In genomic region chr5:170747851-170748250, GRCh38 we compare ENCODE assay signal across 12 cellular contexts. TPM values are rescaled to one million over a fixed set of nuclear protein-coding genes. Genes with fewer than 3 reads are reported as not detected.
DNase-seq lines count a peak whose midpoint lies in the region; FAIRE-seq and TF ChIP-seq lines count a peak whose summit lies in the region.
"Had no signal": no experiment of that assay in that cellular context is flagged by ENCODE, and none has a peak within 500 bp of the region (broad histone marks: within the 10 kb centered on the region; RNA-seq: fewer than 3 reads in every experiment).

No MANE protein-coding gene starts in this region.

- no peaks in the 10 kb centered on the region for H3K9me3 Mint-ChIP-seq in neural crest cell

- H3K27me3 ChIP-seq in endothelial cell of umbilical vein (ENCODE audit: control insufficient read depth in 2 of 2, insufficient read depth in 2 of 2, low read length in 2 of 2), result peaks cover 5 to 6% of the 10 kb centered on the region in 2 experiments

- intact Hi-C loops in endothelial cell of umbilical vein (cut with micrococcal nuclease), result loop anchor here (5.0 kb wide), 1 partner anchor 414 kb away; no protein-coding TSS in a partner anchor

- H3K27me3 Mint-ChIP-seq in neural crest cell (ENCODE audit: low read depth), result peaks cover 21% of the 10 kb centered on the region

- no peaks in the 10 kb centered on the region for H3K36me3 Mint-ChIP-seq in neural crest cell (ENCODE audit: low read depth)
- H3K36me3 Mint-ChIP-seq: brain had no signal

- H3K4me1 ChIP-seq in endothelial cell of umbilical vein (ENCODE audit: control insufficient read depth, extremely low read depth, insufficient read depth, low read length), result peaks cover 6% of the 10 kb centered on the region

- no peak overlapping the region for H3K4me2 ChIP-seq in endothelial cell of umbilical vein (ENCODE audit: insufficient read depth, low read length)

- dilution Hi-C loops in endothelial cell of umbilical vein (cut with MboI; ENCODE audit: extremely low pct_ligation_motif_present, low sequenced_read_pairs), result no loop called here

- H3K79me2 ChIP-seq in endothelial cell of umbilical vein (ENCODE audit: control insufficient read depth, insufficient read depth, low read length), result no peaks in the 10 kb centered on the region

- peak; percentile 39 to 70 for TF ChIP-seq CTCF in endothelial cell of umbilical vein (IDR thresholded peaks at IDR 0.05; ENCODE audit: extremely low read depth in 1 of 2, insufficient read depth in 1 of 2, low read depth in 1 of 2, low read length in 2 of 2)
- TF ChIP-seq CTCF in neural crest cell (conservative IDR thresholded peaks at IDR 0.05), result peak; percentile 65

- peak; percentile 18 for DNase-seq in EL
- DNase-seq in NCI-H69 (lab: John Stamatoyannopoulos, UW), result peak; percentile 36
- peak; percentile 29 for DNase-seq in endothelial cell of umbilical vein (ENCODE audit: low read depth, low spot score)
- peak; percentile 57 for DNase-seq in neural crest cell (ENCODE audit: low read depth, low spot score)
- DNase-seq in NCI-H226, result no peak
- DNase-seq in NK-92 treated with Interleukin-12 subunit alpha and Interleukin-12 subunit beta, amount 100 ng/mL, for 24 hours (lab: John Stamatoyannopoulos, UW), result no peak
- DNase-seq in inferior parietal cortex (ENCODE audit: extremely low spot score), result no peak
- DNase-seq in DMS79 (lab: John Stamatoyannopoulos, UW), result no peak
- DNase-seq: activated CD4-positive, alpha-beta T cell treated with anti-CD3 and anti-CD28 coated beads for 4 hours; NCI-H774; stimulated activated naive CD4-positive, alpha-beta T cell treated with Interleukin-2 at 50 U/mL for 16 hours had no signal

- TF ChIP-seq POLR2A in endothelial cell of umbilical vein (IDR thresholded peaks at IDR 0.05; ENCODE audit: low read depth, low read length), result no peak

- H3K4me3 Mint-ChIP-seq in neural crest cell, result no peak overlapping the region
- H3K4me3 Mint-ChIP-seq: brain had no signal

- no peak for FAIRE-seq in endothelial cell of umbilical vein (lab: Jason Lieb, UNC)

- no peaks in the 10 kb centered on the region for H3K36me3 ChIP-seq in endothelial cell of umbilical vein (ENCODE audit: control insufficient read depth in 2 of 2, extremely low read depth in 1 of 2, insufficient read depth in 2 of 2, low read length in 2 of 2)

- H3K27ac ChIP-seq in endothelial cell of umbilical vein (ENCODE audit: insufficient read depth, low read depth, low read length), result no peak overlapping the region

- H2AFZ ChIP-seq in endothelial cell of umbilical vein (ENCODE audit: low read depth, low read length), result no peak overlapping the region

- no peak overlapping the region for H3K4me3 ChIP-seq in endothelial cell of umbilical vein (replicated peaks in 1 of 3; ENCODE audit: insufficient read depth in 1 of 3, low read depth in 1 of 3, low read length in 3 of 3)

- H4K20me1 ChIP-seq in endothelial cell of umbilical vein (replicated peaks; ENCODE audit: control insufficient read depth, extremely low read depth, insufficient read depth, low read length), result no peaks in the 10 kb centered on the region

- no peak overlapping the region for H3K9ac ChIP-seq in endothelial cell of umbilical vein (replicated peaks; ENCODE audit: extremely low read depth, insufficient read depth, low read length)

- H3K27ac Mint-ChIP-seq in neural crest cell (ENCODE audit: unreplicated experiment), result no peak overlapping the region

- peaks cover 44% of the 10 kb centered on the region for H3K4me1 Mint-ChIP-seq in neural crest cell

- CTCF ChIA-PET in endothelial cell of umbilical vein (lab: Charles Lee), result interaction anchor here (1.0 to 13.5 kb wide), 5 partner anchors 21 to 594 kb away, joined by 4 to 452 read pairs (median 7); partner anchors contain the start of gene GABRP

- H3K9me3 ChIP-seq in endothelial cell of umbilical vein (replicated peaks; ENCODE audit: control insufficient read depth, insufficient read depth, low read length), result no peaks in the 10 kb centered on the region

- POLR2A ChIA-PET in endothelial cell of umbilical vein (lab: Charles Lee), result no interaction called here

- no TSS peak for BruUV-seq in endothelial cell of umbilical vein (replicated peaks; lab: Mats Ljungman, UMichigan)

- no peaks in the 10 kb centered on the region for H3K9me1 ChIP-seq in endothelial cell of umbilical vein (replicated peaks; ENCODE audit: control insufficient read depth, extremely low read depth, insufficient read depth, low read length)

TF ChIP-seq in endothelial cell of umbilical vein, 7 proteins besides CTCF, POLR2A, EP300 and RAD21:
- no peak for TF ChIP-seq MYC (IDR thresholded peaks at IDR 0.05; ENCODE audit: low read depth, low read length)
- no peak for TF ChIP-seq MAX (IDR thresholded peaks at IDR 0.05; ENCODE audit: insufficient read depth, insufficient read length)
- TF ChIP-seq FOS (IDR thresholded peaks at IDR 0.05; ENCODE audit: borderline replicate concordance, insufficient read depth, low read length), result no peak
- no peak for TF ChIP-seq EZH2 (IDR thresholded peaks at IDR 0.05; ENCODE audit: borderline replicate concordance, low read depth, low read length, severe bottlenecking)

RNA-seq across cellular contexts. Expression of gene GABRP, which starts 35.7 kb away (rescaled TPM):
- total RNA-seq in endothelial cell of umbilical vein (0.66 and 0.72 TPM in 2 replicates), neural crest cell (not detected in 2 replicates)
- 3.0 and 3.3 TPM in 2 replicates for polyA plus RNA-seq in endothelial cell of umbilical vein
- polyA plus RNA-seq in endothelial cell of umbilical vein (2011; cell fraction: cytosol; rRNA removed), result 2.0 and 2.5 TPM in 2 replicates
- 1.9 TPM in 2 replicates for polyA plus RNA-seq in endothelial cell of umbilical vein (2011; cell fraction: nucleus; rRNA removed)
- polyA plus RNA-seq in endothelial cell of umbilical vein (2012), result 0.49 and 0.63 TPM in 2 replicates
- polyA minus RNA-seq in endothelial cell of umbilical vein, result 3.8 and 4.5 TPM in 2 replicates
- not detected for polyA minus RNA-seq in endothelial cell of umbilical vein (2011; cell fraction: cytosol; rRNA and poly(A)+ RNA removed)
- polyA minus RNA-seq in endothelial cell of umbilical vein (2011; cell fraction: nucleus; rRNA and poly(A)+ RNA removed), result 1.5 and 1.6 TPM in 2 replicates

Comparison
In these comparisons a context has a peak if more than half of its experiments do, and no peak if none do; other contexts are left out.
1. DNase-seq: peak in EL (single experiment), NCI-H69 (single experiment), endothelial cell of umbilical vein (single experiment) and neural crest cell (single experiment); none in NCI-H226 (single experiment), NK-92 treated with Interleukin-12 subunit alpha and Interleukin-12 subunit beta, amount 100 ng/mL, for 24 hours (single experiment), inferior parietal cortex (single experiment) and DMS79 (single experiment).